Comparison of ENCODE assay signal across 18 cellular contexts in genomic region chr2:885230-886071, GRCh38.
DNase-seq lines count a peak whose midpoint lies in the region; ATAC-seq and TF ChIP-seq lines count a peak whose summit lies in the region.
"Had no signal": no experiment of that assay in that cellular context is flagged by ENCODE, and none has a peak within 500 bp of the region (broad histone marks: within the 10 kb centered on the region; RNA-seq: fewer than 3 reads in every experiment).

No MANE protein-coding gene starts in this region.

- H3K36me3 Mint-ChIP-seq in activated CD8-positive, alpha-beta memory T cell treated with anti-CD3 and anti-CD28 coated beads, Interleukin-2, amount 10 ng/mL, durations not matched to agents 7 days and 5 days: no peaks in the 10 kb centered on the region
- no peaks in the 10 kb centered on the region for H3K36me3 Mint-ChIP-seq in nephron progenitor cell (ENCODE audit: low read depth)
- no peaks in the 10 kb centered on the region for H3K36me3 Mint-ChIP-seq in stimulated activated naive B cell treated with anti-CD40 and anti-IgM and Interleukin-4, amounts not matched to agents 10 μg/mL and 1 μg/mL and 100 μg/mL, for 72 hours

- no peaks in the 10 kb centered on the region for H3K4me1 ChIP-seq in upper lobe of right lung
- H3K4me1 ChIP-seq: BE2C had no signal

- H3K36me3 ChIP-seq in upper lobe of right lung: no peaks in the 10 kb centered on the region
- H3K36me3 ChIP-seq: BE2C had no signal

- intact Hi-C loops in upper lobe of right lung (cut with DNase I): no loop called here

- H3K4me3 Mint-ChIP-seq in activated CD8-positive, alpha-beta memory T cell treated with anti-CD3 and anti-CD28 coated beads, Interleukin-2, amount 10 ng/mL, durations not matched to agents 7 days and 5 days: no peak overlapping the region
- peak overlapping the region; percentile 21 for H3K4me3 Mint-ChIP-seq in nephron progenitor cell
- H3K4me3 Mint-ChIP-seq in stimulated activated naive B cell treated with anti-CD40 and anti-IgM and Interleukin-4, amounts not matched to agents 10 μg/mL and 1 μg/mL and 100 μg/mL, for 72 hours: no peak overlapping the region

- CTCF ChIA-PET in activated CD8-positive, alpha-beta memory T cell treated with anti-CD3 and anti-CD28 coated beads, Interleukin-2, amount 10 ng/mL, durations not matched to agents 7 days and 5 days (lab: Charles Lee): no interaction called here

- H3K4me3 ChIP-seq in coronary artery: no peak overlapping the region
- no peak overlapping the region for H3K4me3 ChIP-seq in upper lobe of right lung

- peaks cover 18% of the 10 kb centered on the region for H3K27me3 Mint-ChIP-seq in activated CD8-positive, alpha-beta memory T cell treated with anti-CD3 and anti-CD28 coated beads, Interleukin-2, amount 10 ng/mL, durations not matched to agents 7 days and 5 days
- H3K27me3 Mint-ChIP-seq in nephron progenitor cell (ENCODE audit: low read depth, poor library complexity): peaks cover 33% of the 10 kb centered on the region
- H3K27me3 Mint-ChIP-seq in stimulated activated naive B cell treated with anti-CD40 and anti-IgM and Interleukin-4, amounts not matched to agents 10 μg/mL and 1 μg/mL and 100 μg/mL, for 72 hours: peaks cover 60 to 75% of the 10 kb centered on the region in 2 donors

- no peaks in the 10 kb centered on the region for H3K9me3 Mint-ChIP-seq in activated CD8-positive, alpha-beta memory T cell treated with anti-CD3 and anti-CD28 coated beads, Interleukin-2, amount 10 ng/mL, durations not matched to agents 7 days and 5 days (ENCODE audit: low read depth)
- no peaks in the 10 kb centered on the region for H3K9me3 Mint-ChIP-seq in nephron progenitor cell
- H3K9me3 Mint-ChIP-seq in stimulated activated naive B cell treated with anti-CD40 and anti-IgM and Interleukin-4, amounts not matched to agents 10 μg/mL and 1 μg/mL and 100 μg/mL, for 72 hours: no peaks in the 10 kb centered on the region

- no peak overlapping the region for H3K27ac Mint-ChIP-seq in activated CD8-positive, alpha-beta memory T cell treated with anti-CD3 and anti-CD28 coated beads, Interleukin-2, amount 10 ng/mL, durations not matched to agents 7 days and 5 days
- no peak overlapping the region for H3K27ac Mint-ChIP-seq in nephron progenitor cell
- no peak overlapping the region for H3K27ac Mint-ChIP-seq in stimulated activated naive B cell treated with anti-CD40 and anti-IgM and Interleukin-4, amounts not matched to agents 10 μg/mL and 1 μg/mL and 100 μg/mL, for 72 hours

- no peaks in the 10 kb centered on the region for H3K4me1 Mint-ChIP-seq in activated CD8-positive, alpha-beta memory T cell treated with anti-CD3 and anti-CD28 coated beads, Interleukin-2, amount 10 ng/mL, durations not matched to agents 7 days and 5 days
- H3K4me1 Mint-ChIP-seq in nephron progenitor cell: peaks cover 80% of the 10 kb centered on the region
- no peaks in the 10 kb centered on the region for H3K4me1 Mint-ChIP-seq in stimulated activated naive B cell treated with anti-CD40 and anti-IgM and Interleukin-4, amounts not matched to agents 10 μg/mL and 1 μg/mL and 100 μg/mL, for 72 hours

- TF ChIP-seq CTCF in coronary artery (IDR thresholded peaks at IDR 0.05) (no peak), nephron progenitor cell (IDR thresholded peaks at IDR 0.05) (no peak), upper lobe of right lung (IDR thresholded peaks at IDR 0.05) (no peak)

- peak; percentile 21 for DNase-seq in activated CD8-positive, alpha-beta memory T cell treated with anti-CD3 and anti-CD28 coated beads, Interleukin-2, amount 10 ng/mL, durations not matched to agents 7 days and 5 days
- DNase-seq in coronary artery (ENCODE audit: low spot score) (peak; percentile 55), nephron progenitor cell (no peak), upper lobe of right lung (peak; percentile 44), NAMALWA (ENCODE audit: low spot score) (no peak)
- DNase-seq in stimulated activated naive B cell treated with anti-CD40 and anti-IgM and Interleukin-4, amounts not matched to agents 10 μg/mL and 1 μg/mL and 100 μg/mL, for 72 hours: no peak
- DNase-seq: BE2C, DMS53, GDM1, HCEC 1CT, KBM-7, NCI-H1092 treated with DMSO at 0.1 percent for 48 hours, NCI-H1436 treated with DMSO at 0.1 percent for 48 hours, NCI-H1930, NCI-H748 treated with DMSO at 0.1 percent for 48 hours had no signal

- no peak for ATAC-seq in activated CD8-positive, alpha-beta memory T cell treated with anti-CD3 and anti-CD28 coated beads, Interleukin-2, amount 10 ng/mL, durations not matched to agents 7 days and 5 days
- ATAC-seq in upper lobe of right lung (no peak), GM18520 (IDR thresholded peaks at IDR 0.05; ENCODE audit: unreplicated experiment) (no peak)
- ATAC-seq in stimulated activated naive B cell treated with anti-CD40 and anti-IgM and Interleukin-4, amounts not matched to agents 10 μg/mL and 1 μg/mL and 100 μg/mL, for 72 hours (replicated peaks): no peak
- ATAC-seq: Panc1 had no signal

- H3K27ac ChIP-seq in coronary artery (no peak overlapping the region), upper lobe of right lung (no peak overlapping the region)
- H3K27ac ChIP-seq: HL-60 had no signal

- H3K27me3 ChIP-seq in upper lobe of right lung: peaks cover 13% of the 10 kb centered on the region
- H3K27me3 ChIP-seq: BE2C had no signal

- H3K9me3 ChIP-seq in upper lobe of right lung: no peaks in the 10 kb centered on the region
- H3K9me3 ChIP-seq: BE2C had no signal

Comparison
In these comparisons a context has a peak if more than half of its experiments do, and no peak if none do; other contexts are left out.
1. DNase-seq: peak in activated CD8-positive, alpha-beta memory T cell treated with anti-CD3 and anti-CD28 coated beads, Interleukin-2, amount 10 ng/mL, durations not matched to agents 7 days and 5 days (single experiment), coronary artery (single experiment) and upper lobe of right lung (single experiment); none in nephron progenitor cell (single experiment), stimulated activated naive B cell treated with anti-CD40 and anti-IgM and Interleukin-4, amounts not matched to agents 10 μg/mL and 1 μg/mL and 100 μg/mL, for 72 hours (single experiment) and NAMALWA (single experiment).